22 cellular contexts compared by ENCODE assay signal in genomic region chr13:110170020-110170790, GRCh38.
"Had no signal": no experiment of that assay in that cellular context is flagged by ENCODE, and none has a peak within 500 bp of the region (broad histone marks: within the 10 kb centered on the region; RNA-seq: fewer than 3 reads in every experiment).

No MANE protein-coding gene starts in this region.

- H3K9me3 ChIP-seq: SJSA1 had no signal

- DNase-seq: activated CD4-positive, alpha-beta T cell treated with anti-CD3 and anti-CD28 coated beads for 4 hours; activated CD8-positive, alpha-beta memory T cell treated with anti-CD3 and anti-CD28 coated beads, Interleukin-2, amount 50 U/mL, for 4 hours; activated CD8-positive, alpha-beta T cell treated with anti-CD3 and anti-CD28 coated beads for 36 hours; activated gamma-delta T cell treated with Interleukin-2 at 50 U/mL for 16 hours; activated naive CD4-positive, alpha-beta T cell treated with anti-CD3 and anti-CD28 coated beads, Interleukin-2, amount 10 ng/mL, durations not matched to agents 7 days and 5 days; activated naive CD8-positive, alpha-beta T cell treated with anti-CD3 and anti-CD28 coated beads for 36 hours; activated T-cell treated with anti-CD3 and anti-CD28 coated beads, Interleukin-2, amount 50 U/mL, for 72 hours; IMR-90; Kasumi-1; KBM-7; NCI-H1092; NCI-H1417; NCI-H1694 treated with DMSO at 0.1 percent for 48 hours; NCI-H2029 treated with DMSO at 0.1 percent for 48 hours; NCI-H510A treated with DMSO at 0.1 percent for 48 hours; Peyer's patch; SHP77 had no signal

- H3K4me3 ChIP-seq: breast epithelium, Peyer's patch, SJSA1 had no signal

- ATAC-seq: activated CD4-positive, CD25-positive, alpha-beta regulatory T cell treated with anti-CD3 and anti-CD28 coated beads, Interleukin-2, amount 50 U/mL, for 24 hours; activated CD8-positive, alpha-beta T cell treated with anti-CD3 and anti-CD28 coated beads for 36 hours; activated T-cell treated with anti-CD3 and anti-CD28 coated beads, Interleukin-2, amount 50 U/mL, for 72 hours; SK-N-SH treated with all-trans-retinoic acid at 6 μM for 48 hours had no signal

- H3K27ac ChIP-seq: Peyer's patch, RWPE1, SJSA1 had no signal

- H3K27me3 ChIP-seq: breast epithelium, Peyer's patch, SJSA1 had no signal

- H3K4me1 ChIP-seq: breast epithelium, Peyer's patch, SJSA1 had no signal
